In genomic region chr6:26022737-26023136, GRCh38 we compare ENCODE assay signal across 9 cellular contexts.
DNase-seq lines count a peak whose midpoint lies in the region; ATAC-seq and TF ChIP-seq lines count a peak whose summit lies in the region.
"Had no signal": no experiment of that assay in that cellular context is flagged by ENCODE, and none has a peak within 500 bp of the region (broad histone marks: within the 10 kb centered on the region; RNA-seq: fewer than 3 reads in every experiment).

No MANE protein-coding gene starts in this region.

- no peak overlapping the region for H2AFZ ChIP-seq in PC-3 (ENCODE audit: low read length)

- H3K4me1 Mint-ChIP-seq in activated T-cell treated with anti-CD3 and anti-CD28 coated beads, Interleukin-2, amount 50 U/mL, for 72 hours (ENCODE audit: low read depth) = peaks cover 71% of the 10 kb centered on the region
- H3K4me1 Mint-ChIP-seq in stimulated activated naive CD8-positive, alpha-beta T cell treated with anti-CD3 and anti-CD28 coated beads, Interleukin-15, amount 100 ng/mL, for 72 hours = peaks cover 69% of the 10 kb centered on the region

- H3F3A ChIP-seq in PC-3 (ENCODE audit: low read length, unreplicated experiment) = peaks cover 21% of the 10 kb centered on the region

- no peaks in the 10 kb centered on the region for H3K9me2 ChIP-seq in PC-3 (replicated peaks; ENCODE audit: low read length)

- H3K4me1 ChIP-seq in PC-3 (ENCODE audit: insufficient read depth, low read length) = peaks cover 37% of the 10 kb centered on the region

- intact Hi-C loops in PC-3 (cut with micrococcal nuclease) = loop anchor here (5.0 kb wide), 1 partner anchor 60 kb away; the partner anchor contains the start of gene TRIM38

- no peaks in the 10 kb centered on the region for H3K27me3 ChIP-seq in PC-3 (ENCODE audit: low read length)

- H3K36me3 Mint-ChIP-seq in activated T-cell treated with anti-CD3 and anti-CD28 coated beads, Interleukin-2, amount 50 U/mL, for 72 hours (ENCODE audit: insufficient read depth in 2 of 2) = peaks cover 0 to 1% of the 10 kb centered on the region in 2 donors

- H3K9ac ChIP-seq in PC-3 (ENCODE audit: low read length) = peak overlapping the region; percentile 84; the same call in 1 of the 2 replicates

- H3K9me3 Mint-ChIP-seq in activated T-cell treated with anti-CD3 and anti-CD28 coated beads, Interleukin-2, amount 50 U/mL, for 72 hours = no peaks in the 10 kb centered on the region
- peaks cover 0 to 6% of the 10 kb centered on the region in 2 donors for H3K9me3 Mint-ChIP-seq in stimulated activated naive CD8-positive, alpha-beta T cell treated with anti-CD3 and anti-CD28 coated beads, Interleukin-15, amount 100 ng/mL, for 72 hours

- H3K27ac ChIP-seq in PC-3 (ENCODE audit: low read length) (peak overlapping the region; percentile 90), epithelial cell of prostate (peak overlapping the region; percentile 91)

- CTCF ChIA-PET in PC-3 (lab: Charles Lee) = interaction anchor here (1.3 kb wide), 1 partner anchor 30 kb away, joined by 4 read pairs; no protein-coding TSS in a partner anchor

- BruUV-seq in PC-3 (replicated peaks; lab: Mats Ljungman, UMichigan) = no TSS peak

- no peaks in the 10 kb centered on the region for H3K27me3 Mint-ChIP-seq in activated T-cell treated with anti-CD3 and anti-CD28 coated beads, Interleukin-2, amount 50 U/mL, for 72 hours (ENCODE audit: low read depth)
- no peaks in the 10 kb centered on the region for H3K27me3 Mint-ChIP-seq in stimulated activated naive CD8-positive, alpha-beta T cell treated with anti-CD3 and anti-CD28 coated beads, Interleukin-15, amount 100 ng/mL, for 72 hours

- no peaks in the 10 kb centered on the region for H3K9me3 ChIP-seq in PC-3 (ENCODE audit: low read length)
- H3K9me3 ChIP-seq: gastrocnemius medialis had no signal

- no peak for DNase-seq in activated T-cell treated with anti-CD3 and anti-CD28 coated beads, Interleukin-2, amount 50 U/mL, for 72 hours
- no peak for DNase-seq in activated T-cell treated with anti-CD3 and anti-CD28 coated beads, Interleukin-2, amount 50 U/mL, for 1 hour
- DNase-seq in PC-3 (no peak), epithelial cell of prostate (ENCODE audit: low read depth, low spot score) (no peak), occipital lobe (lab: John Stamatoyannopoulos, UW) (no peak)
- DNase-seq in stimulated activated naive CD8-positive, alpha-beta T cell treated with anti-CD3 and anti-CD28 coated beads, Interleukin-15, amount 100 ng/mL, for 72 hours = no peak

- TF ChIP-seq CTCF in PC-3 (conservative IDR thresholded peaks at IDR 0.05; ENCODE audit: low read depth, low read length) = no peak

- peak overlapping the region; percentile 96 for H3K4me3 ChIP-seq in PC-3 (ENCODE audit: low read length)

- no peaks in the 10 kb centered on the region for H3K36me3 ChIP-seq in PC-3 (ENCODE audit: low read depth, low read length)
- H3K36me3 ChIP-seq: gastrocnemius medialis had no signal

- H3K4me3 Mint-ChIP-seq in activated T-cell treated with anti-CD3 and anti-CD28 coated beads, Interleukin-2, amount 50 U/mL, for 72 hours = peak overlapping the region; percentile 87 to 99
- peak overlapping the region; percentile 96 to 97 for H3K4me3 Mint-ChIP-seq in stimulated activated naive CD8-positive, alpha-beta T cell treated with anti-CD3 and anti-CD28 coated beads, Interleukin-15, amount 100 ng/mL, for 72 hours

- H3K4me2 ChIP-seq in PC-3 (ENCODE audit: low read length) = peak overlapping the region; percentile 97

- 0 out of 2 replicates have a peak, but pooled peaks cover 3% of the 10 kb centered on the region for H4K20me1 ChIP-seq in PC-3 (ENCODE audit: low read length)

- H3K27ac Mint-ChIP-seq in activated T-cell treated with anti-CD3 and anti-CD28 coated beads, Interleukin-2, amount 50 U/mL, for 72 hours = peak overlapping the region; percentile 64
- H3K27ac Mint-ChIP-seq in stimulated activated naive CD8-positive, alpha-beta T cell treated with anti-CD3 and anti-CD28 coated beads, Interleukin-15, amount 100 ng/mL, for 72 hours = peak overlapping the region; percentile 19 to 100

- no peaks in the 10 kb centered on the region for H3K79me2 ChIP-seq in PC-3 (ENCODE audit: low read length)

- ATAC-seq in activated T-cell treated with anti-CD3 and anti-CD28 coated beads, Interleukin-2, amount 50 U/mL, for 72 hours (replicated peaks in 1 of 2) = no peak
- no peak for ATAC-seq in PC-3
- no peak for ATAC-seq in stimulated activated naive CD8-positive, alpha-beta T cell treated with anti-CD3 and anti-CD28 coated beads, Interleukin-15, amount 100 ng/mL, for 72 hours
- no peak for ATAC-seq in HG02610 (IDR thresholded peaks at IDR 0.05; ENCODE audit: unreplicated experiment)
- no peak for ATAC-seq in GM18519 (IDR thresholded peaks at IDR 0.05; ENCODE audit: low FRiP score, unreplicated experiment)

- POLR2A ChIA-PET in PC-3 (lab: Charles Lee; ENCODE audit: unreplicated experiment) = interaction anchor here (0.5 to 3.4 kb wide), 7 partner anchors 9 to 516 kb away, joined by 3 to 54 read pairs (median 4); a partner anchor contains a TSS
